In genomic region chr4:185201983-185202962, GRCh38 we compare ENCODE assay signal across 1 cellular context.
TF ChIP-seq lines count a peak whose summit lies in the region.

No MANE protein-coding gene starts in this region.

TF ChIP-seq in HepG2, 621 proteins besides CTCF, POLR2A, EP300 and RAD21 (continued from another document and continues in another):
- TF ChIP-seq, protein P1, sequence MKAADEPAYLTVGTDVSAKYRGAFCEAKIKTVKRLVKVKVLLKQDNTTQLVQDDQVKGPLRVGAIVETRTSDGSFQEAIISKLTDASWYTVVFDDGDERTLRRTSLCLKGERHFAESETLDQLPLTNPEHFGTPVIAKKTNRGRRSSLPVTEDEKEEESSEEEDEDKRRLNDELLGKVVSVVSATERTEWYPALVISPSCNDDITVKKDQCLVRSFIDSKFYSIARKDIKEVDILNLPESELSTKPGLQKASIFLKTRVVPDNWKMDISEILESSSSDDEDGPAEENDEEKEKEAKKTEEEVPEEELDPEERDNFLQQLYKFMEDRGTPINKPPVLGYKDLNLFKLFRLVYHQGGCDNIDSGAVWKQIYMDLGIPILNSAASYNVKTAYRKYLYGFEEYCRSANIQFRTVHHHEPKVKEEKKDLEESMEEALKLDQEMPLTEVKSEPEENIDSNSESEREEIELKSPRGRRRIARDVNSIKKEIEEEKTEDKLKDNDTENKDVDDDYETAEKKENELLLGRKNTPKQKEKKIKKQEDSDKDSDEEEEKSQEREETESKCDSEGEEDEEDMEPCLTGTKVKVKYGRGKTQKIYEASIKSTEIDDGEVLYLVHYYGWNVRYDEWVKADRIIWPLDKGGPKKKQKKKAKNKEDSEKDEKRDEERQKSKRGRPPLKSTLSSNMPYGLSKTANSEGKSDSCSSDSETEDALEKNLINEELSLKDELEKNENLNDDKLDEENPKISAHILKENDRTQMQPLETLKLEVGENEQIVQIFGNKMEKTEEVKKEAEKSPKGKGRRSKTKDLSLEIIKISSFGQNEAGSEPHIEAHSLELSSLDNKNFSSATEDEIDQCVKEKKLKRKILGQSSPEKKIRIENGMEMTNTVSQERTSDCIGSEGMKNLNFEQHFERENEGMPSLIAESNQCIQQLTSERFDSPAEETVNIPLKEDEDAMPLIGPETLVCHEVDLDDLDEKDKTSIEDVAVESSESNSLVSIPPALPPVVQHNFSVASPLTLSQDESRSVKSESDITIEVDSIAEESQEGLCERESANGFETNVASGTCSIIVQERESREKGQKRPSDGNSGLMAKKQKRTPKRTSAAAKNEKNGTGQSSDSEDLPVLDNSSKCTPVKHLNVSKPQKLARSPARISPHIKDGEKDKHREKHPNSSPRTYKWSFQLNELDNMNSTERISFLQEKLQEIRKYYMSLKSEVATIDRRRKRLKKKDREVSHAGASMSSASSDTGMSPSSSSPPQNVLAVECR (CRISPR knock-in tag; IDR thresholded peaks at IDR 0.05; ENCODE audit: borderline replicate concordance): peak; percentile 51; the same call in 1 of the 2 replicates
- TF ChIP-seq TBX2 (CRISPR knock-in tag; IDR thresholded peaks at IDR 0.05; ENCODE audit: borderline replicate concordance) (peak; percentile 73; the same call in 1 of the 2 replicates), FOXC1 (CRISPR knock-in tag; IDR thresholded peaks at IDR 0.05; ENCODE audit: borderline replicate concordance) (no peak), PITX1 (CRISPR knock-in tag; IDR thresholded peaks at IDR 0.05) (0 out of 2 replicates have a peak, but pooled peaks have one; percentile 27), RFX5 (IDR thresholded peaks at IDR 0.05; ENCODE audit: low read depth, low read length) (no peak), ZNF644 (CRISPR knock-in tag; IDR thresholded peaks at IDR 0.05; ENCODE audit: low read depth) (peak; percentile 75; the same call in 1 of the 2 replicates), KDM5B (CRISPR knock-in tag; IDR thresholded peaks at IDR 0.05; ENCODE audit: borderline replicate concordance) (peak; percentile 49; the same call in 1 of the 2 replicates), SIX4 (CRISPR knock-in tag; IDR thresholded peaks at IDR 0.05) (peak; percentile 60; the same call in 1 of the 2 replicates), ZNF225 (CRISPR knock-in tag; IDR thresholded peaks at IDR 0.05) (no peak), ZNF878 (CRISPR knock-in tag; IDR thresholded peaks at IDR 0.05) (peak; percentile 83), NR2C2 (CRISPR knock-in tag; IDR thresholded peaks at IDR 0.05; ENCODE audit: borderline replicate concordance) (peak; percentile 59; the same call in 1 of the 2 replicates), ESRRA (CRISPR knock-in tag; IDR thresholded peaks at IDR 0.05; ENCODE audit: low read depth) (peak; percentile 92), ZMYM2 (CRISPR knock-in tag; IDR thresholded peaks at IDR 0.05) (peak; percentile 89), ARNT2 (CRISPR knock-in tag; IDR thresholded peaks at IDR 0.05; ENCODE audit: low read depth) (0 out of 2 replicates have a peak, but pooled peaks have one; percentile 33), ZNF792 (CRISPR knock-in tag; IDR thresholded peaks at IDR 0.05) (peak; percentile 67), HNRNPUL1 (IDR thresholded peaks at IDR 0.05; ENCODE audit: low read depth, low read length) (no peak), AGO2 (optimal IDR thresholded peaks at IDR 0.05; ENCODE audit: low read depth, low read length) (no peak), TBL1XR1 (IDR thresholded peaks at IDR 0.05; ENCODE audit: borderline replicate concordance, low read length, partially characterized antibody) (no peak), ZNF230 (CRISPR knock-in tag; IDR thresholded peaks at IDR 0.05) (0 out of 2 replicates have a peak, but pooled peaks have one; percentile 30), ZBTB25 (CRISPR knock-in tag; IDR thresholded peaks at IDR 0.05) (peak; percentile 40; the same call in 1 of the 2 replicates), SOX6 (IDR thresholded peaks at IDR 0.05) (no peak), SOX6 (CRISPR knock-in tag; IDR thresholded peaks at IDR 0.05) (peak; percentile 92), ZNF160 (CRISPR knock-in tag; IDR thresholded peaks at IDR 0.05) (no peak), PHF21A (CRISPR knock-in tag; IDR thresholded peaks at IDR 0.05) (peak; percentile 90), NCOR1 (IDR thresholded peaks at IDR 0.05; ENCODE audit: borderline replicate concordance, low read length) (peak; percentile 92), ZNF556 (CRISPR knock-in tag; IDR thresholded peaks at IDR 0.05; ENCODE audit: borderline replicate concordance) (0 out of 2 replicates have a peak, but pooled peaks have one; percentile 21), ISL2 (CRISPR knock-in tag; IDR thresholded peaks at IDR 0.05) (peak; percentile 66), MYC (CRISPR knock-in tag; IDR thresholded peaks at IDR 0.05; ENCODE audit: borderline replicate concordance) (peak; percentile 56; the same call in 1 of the 2 replicates), NFKB2 (CRISPR knock-in tag; IDR thresholded peaks at IDR 0.05; ENCODE audit: borderline replicate concordance) (peak; percentile 27; the same call in 1 of the 2 replicates), KDM6A (CRISPR knock-in tag; IDR thresholded peaks at IDR 0.05; ENCODE audit: low read depth) (peak; percentile 34; the same call in 1 of the 2 replicates), ZBTB20 (CRISPR knock-in tag; IDR thresholded peaks at IDR 0.05; ENCODE audit: borderline replicate concordance, low read depth) (peak; percentile 80; the same call in 1 of the 2 replicates), ZMAT3 (CRISPR knock-in tag; conservative IDR thresholded peaks at IDR 0.05) (no peak), MAZ (IDR thresholded peaks at IDR 0.05; ENCODE audit: borderline replicate concordance, low read depth, low read length) (no peak), MAZ (CRISPR knock-in tag; IDR thresholded peaks at IDR 0.05; ENCODE audit: low read depth) (no peak), MEF2D (CRISPR knock-in tag; IDR thresholded peaks at IDR 0.05) (peak; percentile 68; the same call in 1 of the 2 replicates), RFX1 (IDR thresholded peaks at IDR 0.05) (peak; percentile 8; the same call in 1 of the 2 replicates), HOXA3 (CRISPR knock-in tag; IDR thresholded peaks at IDR 0.05) (peak; percentile 57; the same call in 1 of the 2 replicates), NONO (IDR thresholded peaks at IDR 0.05) (no peak), NONO (CRISPR knock-in tag; conservative IDR thresholded peaks at IDR 0.05) (peak; percentile 53), RFX3 (CRISPR knock-in tag; IDR thresholded peaks at IDR 0.05) (no peak), ZNF616 (CRISPR knock-in tag; IDR thresholded peaks at IDR 0.05; ENCODE audit: low read depth) (no peak), HOXD1 (CRISPR knock-in tag; IDR thresholded peaks at IDR 0.05) (0 out of 2 replicates have a peak, but pooled peaks have one; percentile 36), CBFB (CRISPR knock-in tag; IDR thresholded peaks at IDR 0.05) (peak; percentile 99), STAT5B (CRISPR knock-in tag; IDR thresholded peaks at IDR 0.05) (no peak), TFAP4 (IDR thresholded peaks at IDR 0.05; ENCODE audit: borderline replicate concordance, low read depth) (peak; percentile 89), MEIS2 (CRISPR knock-in tag; IDR thresholded peaks at IDR 0.05) (peak; percentile 57; the same call in 1 of the 2 replicates), ZNF275 (CRISPR knock-in tag; IDR thresholded peaks at IDR 0.05; ENCODE audit: borderline replicate concordance) (0 out of 2 replicates have a peak, but pooled peaks have one; percentile 26), ZNF232 (CRISPR knock-in tag; IDR thresholded peaks at IDR 0.05; ENCODE audit: borderline replicate concordance) (no peak), ZNF781 (CRISPR knock-in tag; IDR thresholded peaks at IDR 0.05; ENCODE audit: borderline replicate concordance, not compliant biosample characterization) (peak; percentile 59), REST (IDR thresholded peaks at IDR 0.05; ENCODE audit: borderline replicate concordance in 1 of 2, low read depth in 1 of 2, low read length in 2 of 2) (0 out of 4 replicates have a peak, but pooled peaks of 1 of the 2 experiments have one; percentile 51), THAP11 (CRISPR knock-in tag; IDR thresholded peaks at IDR 0.05) (peak; percentile 73), PATZ1 (CRISPR knock-in tag; IDR thresholded peaks at IDR 0.05) (peak; percentile 76), TOPORS (CRISPR knock-in tag; IDR thresholded peaks at IDR 0.05) (no peak), ELF3 (CRISPR knock-in tag; IDR thresholded peaks at IDR 0.05) (peak; percentile 94), FOXK2 (IDR thresholded peaks at IDR 0.05) (0 out of 2 replicates have a peak, but pooled peaks have one; percentile 45), PHB2 (IDR thresholded peaks at IDR 0.05; ENCODE audit: partially characterized antibody) (no peak), ZNF292 (CRISPR knock-in tag; IDR thresholded peaks at IDR 0.05; ENCODE audit: borderline replicate concordance, low read depth) (peak; percentile 38; the same call in 1 of the 2 replicates), ZSCAN29 (CRISPR knock-in tag; conservative IDR thresholded peaks at IDR 0.05) (peak; percentile 73; the same call in 1 of the 2 replicates), ELF1 (CRISPR knock-in tag; IDR thresholded peaks at IDR 0.05) (peak; percentile 30; the same call in 1 of the 2 replicates)
- TF ChIP-seq, protein P2, sequence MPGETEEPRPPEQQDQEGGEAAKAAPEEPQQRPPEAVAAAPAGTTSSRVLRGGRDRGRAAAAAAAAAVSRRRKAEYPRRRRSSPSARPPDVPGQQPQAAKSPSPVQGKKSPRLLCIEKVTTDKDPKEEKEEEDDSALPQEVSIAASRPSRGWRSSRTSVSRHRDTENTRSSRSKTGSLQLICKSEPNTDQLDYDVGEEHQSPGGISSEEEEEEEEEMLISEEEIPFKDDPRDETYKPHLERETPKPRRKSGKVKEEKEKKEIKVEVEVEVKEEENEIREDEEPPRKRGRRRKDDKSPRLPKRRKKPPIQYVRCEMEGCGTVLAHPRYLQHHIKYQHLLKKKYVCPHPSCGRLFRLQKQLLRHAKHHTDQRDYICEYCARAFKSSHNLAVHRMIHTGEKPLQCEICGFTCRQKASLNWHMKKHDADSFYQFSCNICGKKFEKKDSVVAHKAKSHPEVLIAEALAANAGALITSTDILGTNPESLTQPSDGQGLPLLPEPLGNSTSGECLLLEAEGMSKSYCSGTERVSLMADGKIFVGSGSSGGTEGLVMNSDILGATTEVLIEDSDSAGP (CRISPR knock-in tag; IDR thresholded peaks at IDR 0.05; ENCODE audit: borderline replicate concordance): 0 out of 2 replicates have a peak, but pooled peaks have one; percentile 25
